15 cellular contexts compared by ENCODE assay signal in the genomic region with DNA sequence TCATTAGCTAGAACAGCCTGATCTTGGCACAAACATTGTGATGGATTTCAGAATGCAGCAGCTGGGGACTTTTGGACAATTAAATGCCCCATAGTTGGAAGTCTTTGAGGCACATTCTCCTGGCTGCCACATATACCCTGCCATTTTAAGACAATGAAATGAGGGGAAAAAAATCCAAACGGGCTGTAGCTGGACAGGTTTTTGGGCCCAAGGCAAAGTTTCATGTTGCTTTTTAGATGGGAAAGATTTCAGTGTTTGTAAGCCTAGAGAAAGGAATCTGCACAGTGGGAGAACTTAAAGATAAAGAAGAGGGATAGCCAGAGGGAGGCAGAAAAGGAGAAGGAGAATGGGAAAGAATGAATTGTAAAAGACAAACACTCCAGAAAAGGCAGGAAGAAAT.
"Had no signal": no experiment of that assay in that cellular context is flagged by ENCODE, and none has a peak within 500 bp of the region (broad histone marks: within the 10 kb centered on the region; RNA-seq: fewer than 3 reads in every experiment).

No MANE protein-coding gene starts in this region.

- H3K4me3 ChIP-seq: body of pancreas, heart left ventricle, lung, sigmoid colon, upper lobe of right lung had no signal

- H3K36me3 ChIP-seq: sigmoid colon, upper lobe of right lung had no signal

- H3K27me3 ChIP-seq: body of pancreas, heart left ventricle, sigmoid colon, upper lobe of right lung had no signal

- DNase-seq: activated CD4-positive, CD25-positive, alpha-beta regulatory T cell treated with anti-CD3 and anti-CD28 coated beads, Interleukin-2, amount 50 U/mL, for 72 hours; activated CD8-positive, alpha-beta memory T cell treated with anti-CD3 and anti-CD28 coated beads for 24 hours; activated gamma-delta T cell treated with Interleukin-2 at 50 U/mL for 16 hours; body of pancreas; effector memory CD4-positive, alpha-beta T cell; heart left ventricle; left colon; nephron progenitor cell; sigmoid colon; stimulated activated CD4-positive, alpha-beta T cell treated with anti-CD3 and anti-CD28 coated beads, Interleukin-2, amount 100 ng/mL, for 24 hours; SW 1271; T-helper 9 cell; upper lobe of right lung had no signal

- H3K4me3 Mint-ChIP-seq: nephron progenitor cell; stimulated activated naive CD8-positive, alpha-beta T cell treated with anti-CD3 and anti-CD28 coated beads, Interleukin-15, Interleukin-2, amounts not matched to agents 100 ng/mL and 50 ng/mL, for 24 hours had no signal

- H3K9me3 ChIP-seq: body of pancreas, heart left ventricle, sigmoid colon, upper lobe of right lung had no signal

- H3K27ac Mint-ChIP-seq: nephron progenitor cell; stimulated activated naive CD8-positive, alpha-beta T cell treated with anti-CD3 and anti-CD28 coated beads, Interleukin-15, Interleukin-2, amounts not matched to agents 100 ng/mL and 50 ng/mL, for 24 hours had no signal

- H3K4me1 Mint-ChIP-seq: nephron progenitor cell had no signal

- H3K9me3 Mint-ChIP-seq: nephron progenitor cell; stimulated activated naive CD8-positive, alpha-beta T cell treated with anti-CD3 and anti-CD28 coated beads, Interleukin-15, Interleukin-2, amounts not matched to agents 100 ng/mL and 50 ng/mL, for 24 hours had no signal

- H3K4me1 ChIP-seq: body of pancreas, sigmoid colon had no signal

- H3K27me3 Mint-ChIP-seq: stimulated activated naive CD8-positive, alpha-beta T cell treated with anti-CD3 and anti-CD28 coated beads, Interleukin-15, Interleukin-2, amounts not matched to agents 100 ng/mL and 50 ng/mL, for 24 hours had no signal

- H3K27ac ChIP-seq: body of pancreas, heart left ventricle, sigmoid colon, upper lobe of right lung had no signal

- ATAC-seq: body of pancreas, heart left ventricle, left colon, upper lobe of right lung had no signal
